8 cellular contexts compared by ENCODE assay signal in the genomic region with DNA sequence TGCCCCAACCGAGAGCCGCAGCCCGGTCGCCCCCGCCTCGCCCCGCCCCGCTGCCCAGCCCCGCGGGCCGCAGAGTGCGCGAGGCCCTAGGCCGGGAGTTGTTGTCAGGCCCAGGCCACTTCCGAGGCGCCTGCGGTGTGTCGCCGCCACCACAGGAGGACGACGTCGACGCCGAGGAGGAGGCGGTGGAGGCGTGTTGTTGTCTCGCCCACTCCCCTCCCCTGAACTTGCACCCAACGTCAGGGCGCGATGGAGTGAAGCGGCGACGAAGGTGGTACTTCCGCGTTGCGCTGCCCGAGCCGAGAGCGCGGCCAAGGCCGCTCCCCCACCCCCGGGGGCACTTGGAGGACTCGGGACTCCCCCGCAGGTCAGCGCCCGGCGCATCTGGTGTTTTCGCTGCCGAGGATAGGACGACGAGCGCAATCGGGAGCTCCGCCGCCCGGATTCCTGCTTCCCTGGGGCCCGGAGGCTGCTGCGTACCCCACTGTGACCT. TPM values are rescaled to one million over a fixed set of nuclear protein-coding genes. Genes with fewer than 3 reads are reported as not detected.
DNase-seq lines count a peak whose midpoint lies in the region; ATAC-seq lines count a peak whose summit lies in the region.

A gene (plus strand): TSS at position 277 of the 493 bp plus-strand sequence. CDS start 386 bp downstream, outside the sequence.

- in situ Hi-C loops in endometrial microvascular endothelial cells (cut with HindIII; ENCODE audit: inconsistent ontology term, low pct_unique_long_range_greater_than_20kb, low sequenced_read_pairs): no loop called here

- H3K4me3 Mint-ChIP-seq in activated CD8-positive, alpha-beta memory T cell treated with anti-CD3 and anti-CD28 coated beads, Interleukin-2, amount 10 ng/mL, durations not matched to agents 7 days and 5 days: peak within 1 kb of the TSS; percentile 98

- peak; percentile 86 for DNase-seq in CD1c-positive myeloid dendritic cell (ENCODE audit: extremely low spot score)
- peak; percentile 68 for DNase-seq in NOMO-1 treated with dmso at 0.1 percent for 144 hours (lab: John Stamatoyannopoulos, UW; ENCODE audit: unreplicated experiment)
- DNase-seq in activated CD8-positive, alpha-beta memory T cell treated with anti-CD3 and anti-CD28 coated beads, Interleukin-2, amount 10 ng/mL, durations not matched to agents 7 days and 5 days: peak; percentile 97
- peak; percentile 83 for DNase-seq in midbrain (lab: John Stamatoyannopoulos, UW)
- DNase-seq in stimulated activated CD8-positive, alpha-beta memory T cell treated with anti-CD3 and anti-CD28 coated beads, Interleukin-2, amount 100 ng/mL, for 1 hour (ENCODE audit: low read depth in 2 of 2): peak; percentile 81 to 83

- H3K9me3 Mint-ChIP-seq in activated CD8-positive, alpha-beta memory T cell treated with anti-CD3 and anti-CD28 coated beads, Interleukin-2, amount 10 ng/mL, durations not matched to agents 7 days and 5 days (ENCODE audit: low read depth): no peaks in the 10 kb centered on the region

- H3K27me3 Mint-ChIP-seq in activated CD8-positive, alpha-beta memory T cell treated with anti-CD3 and anti-CD28 coated beads, Interleukin-2, amount 10 ng/mL, durations not matched to agents 7 days and 5 days: peaks cover 4% of the 10 kb centered on the region

- CTCF ChIA-PET in activated CD8-positive, alpha-beta memory T cell treated with anti-CD3 and anti-CD28 coated beads, Interleukin-2, amount 10 ng/mL, durations not matched to agents 7 days and 5 days (lab: Charles Lee): interaction anchor here (1.0 to 3.2 kb wide), 6 partner anchors 10 to 185 kb away, joined by 4 to 24 read pairs (median 6); a partner anchor contains a TSS

- H3K4me1 Mint-ChIP-seq in activated CD8-positive, alpha-beta memory T cell treated with anti-CD3 and anti-CD28 coated beads, Interleukin-2, amount 10 ng/mL, durations not matched to agents 7 days and 5 days: peaks cover 40% of the 10 kb centered on the region

- peaks cover 18% of the 10 kb centered on the region for H3K36me3 Mint-ChIP-seq in activated CD8-positive, alpha-beta memory T cell treated with anti-CD3 and anti-CD28 coated beads, Interleukin-2, amount 10 ng/mL, durations not matched to agents 7 days and 5 days

- peak; percentile 36 for ATAC-seq in GM19328 (IDR thresholded peaks at IDR 0.05; ENCODE audit: unreplicated experiment)
- peak; percentile 25 for ATAC-seq in HG03469 (IDR thresholded peaks at IDR 0.05; ENCODE audit: unreplicated experiment)
- ATAC-seq in activated CD8-positive, alpha-beta memory T cell treated with anti-CD3 and anti-CD28 coated beads, Interleukin-2, amount 10 ng/mL, durations not matched to agents 7 days and 5 days: peak; percentile 48

- H3K27ac Mint-ChIP-seq in activated CD8-positive, alpha-beta memory T cell treated with anti-CD3 and anti-CD28 coated beads, Interleukin-2, amount 10 ng/mL, durations not matched to agents 7 days and 5 days: peak within 1 kb of the TSS; percentile 100

RNA-seq across cellular contexts. Expression of the gene that starts here (rescaled TPM):
- total RNA-seq in activated CD8-positive, alpha-beta memory T cell treated with anti-CD3 and anti-CD28 coated beads, Interleukin-2, amount 10 ng/mL, durations not matched to agents 7 days and 5 days: 10 to 100 TPM; 43.9 to 57.9 TPM
- total RNA-seq in endometrial microvascular endothelial cells (ENCODE audit: inconsistent ontology term): 57.4 TPM

Comparison
In these comparisons a context has a peak if more than half of its experiments do, and no peak if none do; other contexts are left out.
1. Peak in every context shown above with its lines: DNase-seq and ATAC-seq.